8 cellular contexts compared by ENCODE assay signal in the genomic region with DNA sequence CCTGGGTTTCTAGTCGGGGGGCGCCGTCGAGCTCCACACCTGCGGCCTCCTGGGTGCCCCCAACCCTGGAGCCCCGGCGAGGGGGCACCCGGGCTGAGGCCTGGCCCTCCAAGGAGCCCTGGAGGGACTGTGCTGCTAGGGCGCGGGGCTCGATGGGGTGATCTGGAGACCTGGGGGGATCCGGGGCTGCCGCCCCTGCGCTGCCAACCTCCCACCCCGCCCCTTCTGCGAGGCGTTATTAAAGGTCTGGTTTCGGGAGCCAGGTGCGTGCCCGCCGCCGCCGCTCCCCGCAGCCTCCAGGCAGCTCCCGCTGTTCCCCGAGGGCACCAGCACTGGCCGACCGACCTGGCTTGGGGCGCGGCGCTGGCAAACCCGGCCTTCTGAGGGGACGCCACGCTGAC. TPM values are rescaled to one million over a fixed set of nuclear protein-coding genes. Genes with fewer than 3 reads are reported as not detected.
DNase-seq lines count a peak whose midpoint lies in the region; ATAC-seq and TF ChIP-seq lines count a peak whose summit lies in the region.

No MANE protein-coding gene starts in this region.

- H3K9me2 ChIP-seq in OCI-LY1 (ENCODE audit: low read depth, low read length) = no peaks in the 10 kb centered on the region

- peak overlapping the region; percentile 48 for H3K4me2 ChIP-seq in OCI-LY1 (ENCODE audit: low read length)

- H3K27me3 Mint-ChIP-seq in progenitor cell of endocrine pancreas = no peaks in the 10 kb centered on the region

- peak overlapping the region; percentile 58; the same call in 1 of the 2 replicates for H3K9ac ChIP-seq in OCI-LY1 (ENCODE audit: low read length)

- 12 to 15% methylated on average over 34 of the region's 34 CpGs for WGBS in esophagus, 2 donors

- H3K27ac ChIP-seq in OCI-LY1 (ENCODE audit: low read depth, low read length, poor library complexity, severe bottlenecking) (no peak overlapping the region), esophagus (ENCODE audit: low read depth in 2 of 2, low read length in 1 of 2) (no peak overlapping the region)

- no peak overlapping the region for H2AFZ ChIP-seq in OCI-LY1 (ENCODE audit: low read length)

- TF ChIP-seq CTCF in OCI-LY1 (IDR thresholded peaks at IDR 0.05; ENCODE audit: low read length) = no peak
- no peak for TF ChIP-seq CTCF in progenitor cell of endocrine pancreas (IDR thresholded peaks at IDR 0.05; ENCODE audit: unreplicated experiment)

- no peaks in the 10 kb centered on the region for H3K9me3 Mint-ChIP-seq in progenitor cell of endocrine pancreas (ENCODE audit: low read depth)

- H3K36me3 ChIP-seq in OCI-LY1 (ENCODE audit: insufficient read depth, low read length) (peaks cover 9% of the 10 kb centered on the region; the same call in 1 of the 2 replicates), esophagus (ENCODE audit: control insufficient read depth in 2 of 2, insufficient read depth in 2 of 2, low read length in 1 of 2) (peaks cover 9 to 20% of the 10 kb centered on the region in 2 donors)

- no peak overlapping the region for H3K27ac Mint-ChIP-seq in progenitor cell of endocrine pancreas

- no peaks in the 10 kb centered on the region for H3K79me2 ChIP-seq in OCI-LY1 (ENCODE audit: insufficient read depth, low read length)

- H3K9me3 ChIP-seq in OCI-LY1 (ENCODE audit: low read length) (no peaks in the 10 kb centered on the region), esophagus (ENCODE audit: control insufficient read depth in 2 of 2, insufficient read depth in 1 of 2, low read depth in 1 of 2, low read length in 1 of 2) (no peaks in the 10 kb centered on the region)

- H3K4me3 ChIP-seq in GM08714 (ENCODE audit: low read length) (peak overlapping the region; percentile 83), OCI-LY1 (ENCODE audit: low read depth, low read length, poor library complexity, severe bottlenecking) (peak overlapping the region; percentile 90), esophagus (ENCODE audit: low read depth in 1 of 2, low read length in 2 of 2) (peak overlapping the region; percentile 80 to 84)

- peaks cover 16% of the 10 kb centered on the region for H3K4me1 Mint-ChIP-seq in progenitor cell of endocrine pancreas (ENCODE audit: low read depth)

- H4K20me1 ChIP-seq in OCI-LY1 (ENCODE audit: insufficient read depth, low read length) = no peaks in the 10 kb centered on the region

- no peak for ATAC-seq in GM18870 (IDR thresholded peaks at IDR 0.05; ENCODE audit: unreplicated experiment)
- no peak for ATAC-seq in GM18520 (IDR thresholded peaks at IDR 0.05; ENCODE audit: unreplicated experiment)

- H3K36me3 Mint-ChIP-seq in progenitor cell of endocrine pancreas (ENCODE audit: insufficient read depth) = peaks cover 14% of the 10 kb centered on the region

- DNase-seq in progenitor cell of endocrine pancreas (ENCODE audit: low spot score, unreplicated experiment) = peak; percentile 19
- no peak for DNase-seq in MV-4-11 (lab: John Stamatoyannopoulos, UW)
- DNase-seq in pons (ENCODE audit: low spot score) = no peak

- H3K27me3 ChIP-seq in OCI-LY1 (ENCODE audit: insufficient read depth, low read length) (no peaks in the 10 kb centered on the region), esophagus (ENCODE audit: control insufficient read depth in 1 of 2, insufficient read depth in 2 of 2, low read length in 2 of 2) (no peaks in the 10 kb centered on the region)

- peak overlapping the region; percentile 60 for H3K4me3 Mint-ChIP-seq in progenitor cell of endocrine pancreas (ENCODE audit: low read depth)

- peaks cover 6% of the 10 kb centered on the region for H3K4me1 ChIP-seq in OCI-LY1 (ENCODE audit: insufficient read depth, low read length, severe bottlenecking)
- peaks cover 2 to 14% of the 10 kb centered on the region in 2 donors for H3K4me1 ChIP-seq in esophagus (ENCODE audit: control insufficient read depth in 2 of 2, insufficient read depth in 2 of 2, low read length in 1 of 2)

- H3F3A ChIP-seq in OCI-LY1 (ENCODE audit: insufficient read depth, low read length) = no peaks in the 10 kb centered on the region

RNA-seq across cellular contexts. Expression of gene POFUT2, which starts 0.7 kb away (rescaled TPM):
- 10 to 100 TPM in 1 of 2 donors, 1 to 10 TPM in 1; 6.4 to 13.3 TPM for polyA plus RNA-seq in esophagus
- total RNA-seq in progenitor cell of endocrine pancreas = 47.8 and 51.5 TPM in 2 replicates
